In the genomic region with DNA sequence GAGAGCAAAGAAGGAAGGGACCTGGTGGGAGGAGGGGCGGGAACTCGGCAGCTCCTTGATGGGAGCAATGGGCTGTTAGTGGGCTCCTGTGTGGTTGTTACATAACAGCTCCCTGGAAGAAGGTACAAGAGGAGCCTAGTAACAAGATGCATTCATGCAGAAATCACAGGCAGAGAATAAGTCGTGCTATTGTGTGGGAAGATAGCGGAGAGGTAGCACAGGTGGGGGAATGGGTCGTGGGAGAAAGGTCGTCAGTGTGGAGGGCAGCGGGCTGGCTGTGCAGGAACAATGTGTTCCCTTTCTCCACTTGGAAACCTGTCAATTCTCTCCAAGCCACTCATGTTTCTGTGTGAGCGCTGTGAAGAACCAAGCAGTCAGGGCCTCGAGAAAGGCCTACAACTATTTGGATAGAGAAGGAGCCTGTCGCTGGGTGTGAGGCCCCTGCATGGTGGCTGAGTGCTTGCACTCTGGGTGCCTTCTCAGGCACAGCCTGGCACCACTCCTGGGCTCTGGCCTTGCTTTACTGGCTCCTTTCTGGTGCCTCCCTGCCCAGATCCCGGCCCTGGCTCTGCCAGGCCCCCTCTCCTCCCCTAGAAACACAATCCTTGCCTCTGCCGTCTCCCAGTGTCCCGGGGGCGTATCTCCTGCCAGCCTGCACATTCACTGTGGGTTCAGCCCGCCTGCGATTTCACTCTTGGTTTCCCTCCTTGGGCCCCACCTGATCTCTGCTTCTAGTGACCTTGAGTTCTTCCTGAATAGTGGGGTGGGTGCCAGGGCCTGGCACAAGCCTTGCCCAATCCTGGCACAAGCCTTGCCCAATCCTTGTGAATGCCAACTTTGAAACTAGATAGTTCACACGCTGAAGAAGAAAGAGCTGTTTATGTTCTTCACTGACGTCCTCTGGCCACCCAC, we compare ENCODE assay signal across 14 cellular contexts. TPM values are rescaled to one million over a fixed set of nuclear protein-coding genes. Genes with fewer than 3 reads are reported as not detected.
A peak's percentile ranks its signal among the peaks of the same experiment; 100 is the strongest.
DNase-seq lines count a peak whose midpoint lies in the region; ATAC-seq and TF ChIP-seq lines count a peak whose summit lies in the region.
"Had no signal": no experiment of that assay in that cellular context is flagged by ENCODE, and none has a peak within 500 bp of the region (broad histone marks: within the 10 kb centered on the region; RNA-seq: fewer than 3 reads in every experiment).

No MANE protein-coding gene starts in this region.

- H2BK20ac ChIP-seq in IMR-90 (ENCODE audit: low read depth, low read length): no peak overlapping the region

- H3K27me3 Mint-ChIP-seq in activated naive CD4-positive, alpha-beta T cell treated with anti-CD3 and anti-CD28 coated beads for 36 hours (ENCODE audit: low read depth): peaks cover 2% of the 10 kb centered on the region

- no peaks in the 10 kb centered on the region for H3K79me1 ChIP-seq in IMR-90 (ENCODE audit: low read depth in 1 of 2, low read length in 2 of 2)

- no peak for TF ChIP-seq RAD21 in IMR-90 (IDR thresholded peaks at IDR 0.05; ENCODE audit: low read length)

- H3K36me3 ChIP-seq in IMR-90 (ENCODE audit: control insufficient read depth, insufficient read depth, low read length): no peaks in the 10 kb centered on the region
- no peaks in the 10 kb centered on the region for H3K36me3 ChIP-seq in right lobe of liver
- H3K36me3 ChIP-seq in gastrocnemius medialis: no peaks in the 10 kb centered on the region

- H3K56ac ChIP-seq in IMR-90 (ENCODE audit: extremely low read depth, insufficient read depth, low read length): no peak overlapping the region

- H3K9me3 ChIP-seq in IMR-90 (ENCODE audit: control insufficient read depth, insufficient read depth, low read length) (no peaks in the 10 kb centered on the region), right lobe of liver (no peaks in the 10 kb centered on the region), gastrocnemius medialis (no peaks in the 10 kb centered on the region)

- H3K9ac ChIP-seq in IMR-90 (ENCODE audit: low read depth, low read length): no peak overlapping the region

- H4K5ac ChIP-seq in IMR-90 (ENCODE audit: low read depth, low read length): no peak overlapping the region

- H3K4me1 ChIP-seq in IMR-90 (ENCODE audit: control insufficient read depth, insufficient read depth, low read length) (no peaks in the 10 kb centered on the region), right lobe of liver (peaks cover 0 to 14% (median 6%) of the 10 kb centered on the region in 4 donors), gastrocnemius medialis (peaks cover 21 to 25% of the 10 kb centered on the region in 2 donors)

- no peak overlapping the region for H2BK15ac ChIP-seq in IMR-90 (ENCODE audit: low read depth, low read length)

- no peaks in the 10 kb centered on the region for H3K36me3 Mint-ChIP-seq in activated naive CD4-positive, alpha-beta T cell treated with anti-CD3 and anti-CD28 coated beads for 36 hours (ENCODE audit: low read depth)
- H3K36me3 Mint-ChIP-seq: immature natural killer cell had no signal

- 40% methylated on average over 1 of the region's 18 CpGs; no CpG with 5 or more reads in 1 of the 2 experiments for WGBS in IMR-90 (ENCODE audit: extremely low coverage in 2 of 2, insufficient read length in 1 of 2), 2 experiments
- WGBS in right lobe of liver (ENCODE audit: insufficient coverage, low coverage, low lambda C conversion rate, missing lambda C conversion rate): 35% methylated on average over 6 of the region's 18 CpGs

- no peak overlapping the region for H3K27ac ChIP-seq in IMR-90 (ENCODE audit: insufficient read depth, low read length)
- H3K27ac ChIP-seq in right lobe of liver: peak overlapping the region in 1 of 3 donors; percentile 44
- peak overlapping the region; percentile 93 to 100 (median 96) for H3K27ac ChIP-seq in gastrocnemius medialis

- intact Hi-C loops in IMR-90 (cut with micrococcal nuclease) (no loop called here), right lobe of liver (cut with DNase I) (no loop called here), gastrocnemius medialis (cut with DNase I; ENCODE audit: low total_unique reads) (loop anchor here (1.0 to 5.0 kb wide), 2 partner anchors 321 to 381 kb away; partner anchors contain the start of gene CDKN1A)
- intact Hi-C loops in activated naive CD4-positive, alpha-beta T cell treated with anti-CD3 and anti-CD28 coated beads for 36 hours (cut with micrococcal nuclease): no loop called here

- H3K4ac ChIP-seq in IMR-90 (ENCODE audit: low read depth, low read length): no peak overlapping the region

- no peak overlapping the region for H2AFZ ChIP-seq in IMR-90 (replicated peaks; ENCODE audit: low read length, poor library complexity)

- no peak for TF ChIP-seq CTCF in IMR-90 (conservative IDR thresholded peaks at IDR 0.05; ENCODE audit: low read depth, low read length)
- no peak for TF ChIP-seq CTCF in right lobe of liver (IDR thresholded peaks at IDR 0.05)
- TF ChIP-seq CTCF in gastrocnemius medialis (IDR thresholded peaks at IDR 0.05 in 4 of 5, conservative IDR thresholded peaks at IDR 0.05 in 1 of 5): no peak

- no peak overlapping the region for H2BK5ac ChIP-seq in IMR-90 (ENCODE audit: low read depth, low read length, poor library complexity, severe bottlenecking)

- DNase-seq in IMR-90 (no peak), cerebellar cortex (ENCODE audit: low spot score) (peak; percentile 67), right lobe of liver (no peak), gastrocnemius medialis (peak; percentile 68 to 90), NCI-H524 (lab: John Stamatoyannopoulos, UW) (no peak), EL (no peak)
- no peak for DNase-seq in activated naive CD4-positive, alpha-beta T cell treated with anti-CD3 and anti-CD28 coated beads for 36 hours
- DNase-seq in activated CD4-positive, alpha-beta T cell treated with anti-CD3 and anti-CD28 coated beads, Interleukin-2, amount 50 U/mL, for 48 hours: no peak
- DNase-seq: Calu3; effector CD8-positive, alpha-beta T cell; H7; immature natural killer cell; NCI-H2081 treated with DMSO at 0.1 percent for 48 hours had no signal

- no peak overlapping the region for H3K23ac ChIP-seq in IMR-90 (ENCODE audit: low read depth, low read length)

- no peaks in the 10 kb centered on the region for H3K9me1 ChIP-seq in IMR-90 (ENCODE audit: insufficient read depth, low read length)

- POLR2A ChIA-PET in IMR-90 (lab: Charles Lee; ENCODE audit: unreplicated experiment): no interaction called here

- no peak overlapping the region for H2AK5ac ChIP-seq in IMR-90 (ENCODE audit: low read depth, low read length)

- ATAC-seq in IMR-90 (ENCODE audit: low read depth): no peak
- ATAC-seq in right lobe of liver: peak; percentile 20 to 86 (median 79)
- ATAC-seq in gastrocnemius medialis: peak; percentile 82 to 87

- peaks cover 44% of the 10 kb centered on the region for H3K27me3 ChIP-seq in IMR-90 (ENCODE audit: control insufficient read depth, insufficient read depth, low read length)
- no peaks in the 10 kb centered on the region for H3K27me3 ChIP-seq in right lobe of liver
- H3K27me3 ChIP-seq in gastrocnemius medialis: no peaks in the 10 kb centered on the region

- H2AK9ac ChIP-seq in IMR-90 (replicated peaks; ENCODE audit: low read depth, low read length, poor library complexity): peak overlapping the region; percentile 14

- no peak overlapping the region for H3K4me3 Mint-ChIP-seq in activated naive CD4-positive, alpha-beta T cell treated with anti-CD3 and anti-CD28 coated beads for 36 hours
- H3K4me3 Mint-ChIP-seq: immature natural killer cell; T-helper 1 cell treated with Interleukin-12 subunit alpha and Interleukin-12 subunit beta and Interleukin-4 antibody, amounts not matched to agents 30 μg/mL and 1 μg/mL, for 36 hours had no signal

- H4K20me1 ChIP-seq in IMR-90 (ENCODE audit: insufficient read depth, low read length): no peaks in the 10 kb centered on the region

- no peak overlapping the region for H3K18ac ChIP-seq in IMR-90 (ENCODE audit: low read depth, low read length)

- H2BK120ac ChIP-seq in IMR-90 (ENCODE audit: low read depth, low read length): no peak overlapping the region

- H3K9me3 Mint-ChIP-seq in activated naive CD4-positive, alpha-beta T cell treated with anti-CD3 and anti-CD28 coated beads for 36 hours: no peaks in the 10 kb centered on the region
- H3K9me3 Mint-ChIP-seq: immature natural killer cell; T-helper 1 cell treated with Interleukin-12 subunit alpha and Interleukin-12 subunit beta and Interleukin-4 antibody, amounts not matched to agents 30 μg/mL and 1 μg/mL, for 36 hours had no signal

- H3K27ac Mint-ChIP-seq in activated naive CD4-positive, alpha-beta T cell treated with anti-CD3 and anti-CD28 coated beads for 36 hours: no peak overlapping the region
- H3K27ac Mint-ChIP-seq: immature natural killer cell; T-helper 1 cell treated with Interleukin-12 subunit alpha and Interleukin-12 subunit beta and Interleukin-4 antibody, amounts not matched to agents 30 μg/mL and 1 μg/mL, for 36 hours had no signal

- dilution Hi-C loops in IMR-90 (cut with HindIII; ENCODE audit: low sequenced_read_pairs, unreplicated experiment): no loop called here

- H4K91ac ChIP-seq in IMR-90 (ENCODE audit: insufficient read depth, low read depth, low read length): no peak overlapping the region

- CTCF ChIA-PET in IMR-90 (lab: Yijun Ruan, JAX): no interaction called here
- CTCF ChIA-PET in activated naive CD4-positive, alpha-beta T cell treated with anti-CD3 and anti-CD28 coated beads for 36 hours (lab: Charles Lee): interaction anchor here (2.1 kb wide), 1 partner anchor 20 kb away, joined by 4 read pairs; no protein-coding TSS in a partner anchor

- H3K14ac ChIP-seq in IMR-90 (replicated peaks; ENCODE audit: low read depth, low read length): no peak overlapping the region

- in situ Hi-C loops in IMR-90 (cut with MboI; ENCODE audit: low sequenced_read_pairs): no loop called here
- in situ Hi-C loops in gastrocnemius medialis (cut with MboI; ENCODE audit: low sequenced_read_pairs in 4 of 4): no loop called here

- no peak overlapping the region for H4K8ac ChIP-seq in IMR-90 (ENCODE audit: low read depth in 2 of 2, low read length in 2 of 2)

- BruUV-seq in IMR-90 (replicated peaks; lab: Mats Ljungman, UMichigan): no TSS peak

- H3K4me3 ChIP-seq in IMR-90 (ENCODE audit: insufficient read depth, low read depth, low read length) (no peak overlapping the region), right lobe of liver (no peak overlapping the region), gastrocnemius medialis (peak overlapping the region in 2 of 4 donors; percentile 30 to 43)

- TF ChIP-seq POLR2A in IMR-90 (IDR thresholded peaks at IDR 0.05; ENCODE audit: low read depth, low read length): no peak
- no peak for TF ChIP-seq POLR2A in right lobe of liver (IDR thresholded peaks at IDR 0.05)
- no peak for TF ChIP-seq POLR2A in gastrocnemius medialis (IDR thresholded peaks at IDR 0.05)

- no peaks in the 10 kb centered on the region for H3K4me1 Mint-ChIP-seq in activated naive CD4-positive, alpha-beta T cell treated with anti-CD3 and anti-CD28 coated beads for 36 hours (ENCODE audit: low read depth)
- H3K4me1 Mint-ChIP-seq: immature natural killer cell had no signal

- H3K4me2 ChIP-seq in IMR-90 (ENCODE audit: low read depth, low read length): no peak overlapping the region

RNA-seq across cellular contexts. Expression of gene FGD2, which starts 7.4 kb away (rescaled TPM):
- total RNA-seq in IMR-90 (2012; rRNA removed): not detected in 2 replicates
- 0.07 TPM in 1 of 2 replicates, not detected in the other for polyA plus RNA-seq in IMR-90 (2012; rRNA removed)
- not detected in 2 replicates for polyA plus RNA-seq in IMR-90 (2012; cell fraction: cytosol; rRNA removed)
- polyA plus RNA-seq in IMR-90 (2012; cell fraction: nucleus; rRNA removed; ENCODE audit: low replicate concordance): 0.08 and 0.11 TPM in 2 replicates
- 10 to 100 TPM in 2 of 6 experiments, 1 to 10 TPM in 4; 6.6 to 15.6 (median 9.6) TPM for total RNA-seq in right lobe of liver
- 1 to 10 TPM in 3 of 4 donors, under 1 TPM in 1; 0.39 to 6.2 (median 5.0) TPM for total RNA-seq in gastrocnemius medialis
- under 1 TPM; 0.25 to 0.48 TPM for total RNA-seq in activated naive CD4-positive, alpha-beta T cell treated with anti-CD3 and anti-CD28 coated beads for 36 hours

RNA-seq across cellular contexts. Expression of gene MTCH1, which starts 12.1 kb away (rescaled TPM):
- total RNA-seq in IMR-90 (2012; rRNA removed) (249 and 263 TPM in 2 replicates), right lobe of liver (10 to 100 TPM; 56.3 to 73.7 (median 63.3) TPM), gastrocnemius medialis (100 to 1,000 TPM in 3 of 4 donors, 10 to 100 TPM in 1; 85.6 to 127 (median 116) TPM)
- 210 and 215 TPM in 2 replicates for polyA plus RNA-seq in IMR-90 (2012; rRNA removed)
- 227 and 248 TPM in 2 replicates for polyA plus RNA-seq in IMR-90 (2012; cell fraction: cytosol; rRNA removed)
- polyA plus RNA-seq in IMR-90 (2012; cell fraction: nucleus; rRNA removed; ENCODE audit: low replicate concordance): 253 and 276 TPM in 2 replicates
- 100 to 1,000 TPM in 1 of 2 experiments, 10 to 100 TPM in 1; 97.4 to 101 TPM for total RNA-seq in activated naive CD4-positive, alpha-beta T cell treated with anti-CD3 and anti-CD28 coated beads for 36 hours

RNA-seq across cellular contexts. Expression of gene PI16, which starts 43.5 kb away (rescaled TPM):
- total RNA-seq in IMR-90 (2012; rRNA removed) (under 0.01 TPM in 1 of 2 replicates, not detected in the other), right lobe of liver (under 1 TPM in 2 of 6 experiments, not detected in 4; 0.11 to 0.42 TPM), gastrocnemius medialis (1 to 10 TPM in 3 of 4 donors, under 1 TPM in 1; 0.87 to 3.2 (median 2.5) TPM)
- polyA plus RNA-seq in IMR-90 (2012; rRNA removed): 0.20 and 0.21 TPM in 2 replicates
- 0.13 and 0.53 TPM in 2 replicates for polyA plus RNA-seq in IMR-90 (2012; cell fraction: cytosol; rRNA removed)
- 0.28 and 0.29 TPM in 2 replicates for polyA plus RNA-seq in IMR-90 (2012; cell fraction: nucleus; rRNA removed; ENCODE audit: low replicate concordance)
- total RNA-seq in activated naive CD4-positive, alpha-beta T cell treated with anti-CD3 and anti-CD28 coated beads for 36 hours: under 1 TPM; 0.24 to 0.27 TPM
- total RNA-seq: H7 had no signal

Comparison
In these comparisons a context has a peak if more than half of its experiments do, and no peak if none do; other contexts are left out.
1. DNase-seq: peak in cerebellar cortex (single experiment) and gastrocnemius medialis (2 of 2); none in IMR-90 (single experiment), right lobe of liver (0 of 3), NCI-H524 (0 of 2), EL (single experiment), activated naive CD4-positive, alpha-beta T cell treated with anti-CD3 and anti-CD28 coated beads for 36 hours (single experiment) and activated CD4-positive, alpha-beta T cell treated with anti-CD3 and anti-CD28 coated beads, Interleukin-2, amount 50 U/mL, for 48 hours (0 of 2).